Comparison of ENCODE assay signal across 8 cellular contexts in genomic region chr1:55284856-55285255, GRCh38.
DNase-seq lines count a peak whose midpoint lies in the region; ATAC-seq and TF ChIP-seq lines count a peak whose summit lies in the region.

No MANE protein-coding gene starts in this region.

- H3K27ac Mint-ChIP-seq in natural killer cell: no peak overlapping the region

- ATAC-seq in natural killer cell: no peak
- no peak for ATAC-seq in GM21515 (IDR thresholded peaks at IDR 0.05; ENCODE audit: unreplicated experiment)
- no peak for ATAC-seq in HG03571 (IDR thresholded peaks at IDR 0.05; ENCODE audit: unreplicated experiment)

- H4K8ac ChIP-seq in mesendoderm (ENCODE audit: low read depth, low read length): no peak overlapping the region

- DNase-seq in AG09319 (ENCODE audit: extremely low read depth, low read depth) (peak; percentile 46), NCI-H748 (lab: John Stamatoyannopoulos, UW; ENCODE audit: unreplicated experiment) (peak; percentile 40), dorsolateral prefrontal cortex (peak in 2 of 10 donors; percentile 23 to 30), mesendoderm (peak; percentile 48), natural killer cell (no peak)

- H2BK5ac ChIP-seq in mesendoderm (ENCODE audit: low read length): no peak overlapping the region

- H3K9me3 Mint-ChIP-seq in natural killer cell: no peaks in the 10 kb centered on the region

- H3K18ac ChIP-seq in mesendoderm (ENCODE audit: low read length): no peak overlapping the region

- H3K23ac ChIP-seq in mesendoderm (ENCODE audit: low read length): no peak overlapping the region

- no peaks in the 10 kb centered on the region for H3K79me1 ChIP-seq in mesendoderm (ENCODE audit: low read length)

- H3K4me3 Mint-ChIP-seq in natural killer cell: no peak overlapping the region

- intact Hi-C loops in dorsolateral prefrontal cortex (cut with DNase I): loop anchor here (2.0 to 10.0 kb wide), 6 partner anchors 92 to 1537 kb away; no protein-coding TSS in a partner anchor
- intact Hi-C loops in natural killer cell (cut with micrococcal nuclease): no loop called here

- no peaks in the 10 kb centered on the region for H3K36me3 Mint-ChIP-seq in natural killer cell

- no peaks in the 10 kb centered on the region for H3K79me2 ChIP-seq in mesendoderm (ENCODE audit: control insufficient read depth, insufficient read depth, low read length)

- peak overlapping the region in 1 of 59 donors; percentile 7 for H3K4me3 ChIP-seq in dorsolateral prefrontal cortex
- H3K4me3 ChIP-seq in mesendoderm (ENCODE audit: low read length): no peak overlapping the region

- H3K36me3 ChIP-seq in mesendoderm (ENCODE audit: control insufficient read depth, insufficient read depth, low read length): no peaks in the 10 kb centered on the region

- H2BK15ac ChIP-seq in mesendoderm (replicated peaks; ENCODE audit: low read depth): no peak overlapping the region

- H3K56ac ChIP-seq in mesendoderm (ENCODE audit: low read length): no peak overlapping the region

- H4K5ac ChIP-seq in mesendoderm (ENCODE audit: low read length): no peak overlapping the region

- no CpG with 5 or more reads among the region's 4 CpGs for WGBS in mesendoderm (ENCODE audit: extremely low coverage, insufficient coverage, low lambda C conversion rate)

- H3K27me3 ChIP-seq in dorsolateral prefrontal cortex (peaks cover 0 to 10% (median 0%) of the 10 kb centered on the region in 45 donors), mesendoderm (ENCODE audit: insufficient read depth, low read length, poor library complexity) (no peaks in the 10 kb centered on the region)

- no peak overlapping the region for H2AK5ac ChIP-seq in mesendoderm (ENCODE audit: low read length)

- TF ChIP-seq CTCF in AG09319 (IDR thresholded peaks at IDR 0.05; ENCODE audit: low read depth, low read length) (peak; percentile 71), GM12873 (IDR thresholded peaks at IDR 0.05; ENCODE audit: insufficient read depth, low read depth, low read length, missing control alignments) (peak; percentile 49), dorsolateral prefrontal cortex (IDR thresholded peaks at IDR 0.05 in 54 of 56, conservative IDR thresholded peaks at IDR 0.05 in 2 of 56; ENCODE audit: low read depth in 1 of 56, partially characterized antibody in 56 of 56) (peak in 54 of 56 donors; percentile 48 to 91 (median 71)), natural killer cell (IDR thresholded peaks at IDR 0.05) (no peak)

- H3K27me3 Mint-ChIP-seq in natural killer cell (ENCODE audit: low read depth in 2 of 2): peaks cover 3 to 7% of the 10 kb centered on the region in 2 donors

- H3K4me1 Mint-ChIP-seq in natural killer cell: peaks cover 0 to 5% of the 10 kb centered on the region in 2 donors

- H3K4ac ChIP-seq in mesendoderm (ENCODE audit: low read depth, low read length): no peak overlapping the region

- H2BK120ac ChIP-seq in mesendoderm (ENCODE audit: low read depth, low read length): no peak overlapping the region

- peak overlapping the region in 1 of 59 donors; percentile 53 for H3K27ac ChIP-seq in dorsolateral prefrontal cortex
- H3K27ac ChIP-seq in mesendoderm (ENCODE audit: low read depth, low read length): no peak overlapping the region

- H3K4me2 ChIP-seq in mesendoderm (ENCODE audit: low read length): no peak overlapping the region

- no peak overlapping the region for H3K9ac ChIP-seq in mesendoderm (ENCODE audit: low read length)

- H3K4me1 ChIP-seq in mesendoderm (ENCODE audit: control insufficient read depth, low read depth, low read length): no peaks in the 10 kb centered on the region
